ENCODE assay signal across 24 cellular contexts in the genomic region with DNA sequence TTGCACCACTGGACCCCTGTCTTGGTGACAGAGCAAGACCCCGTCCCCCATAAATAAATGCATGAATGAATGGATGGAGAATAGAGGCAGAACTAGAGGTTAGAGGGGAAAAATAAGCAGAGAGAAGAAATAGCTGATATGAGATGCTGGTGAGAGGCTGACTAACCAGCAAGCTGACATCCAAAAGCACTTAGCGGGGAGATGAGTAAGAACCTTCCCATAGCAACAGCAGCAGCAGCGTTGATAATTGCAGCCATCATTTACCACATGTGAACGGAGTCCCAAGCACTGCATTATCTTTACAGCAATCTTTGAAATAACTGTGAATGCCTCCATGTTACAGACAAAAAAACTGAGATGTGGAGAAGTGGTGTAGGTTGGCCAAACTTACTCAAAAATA.
A peak's percentile ranks its signal among the peaks of the same experiment; 100 is the strongest.
DNase-seq lines count a peak whose midpoint lies in the region; ATAC-seq, FAIRE-seq and TF ChIP-seq lines count a peak whose summit lies in the region.
"Had no signal": no experiment of that assay in that cellular context is flagged by ENCODE, and none has a peak within 500 bp of the region (broad histone marks: within the 10 kb centered on the region; RNA-seq: fewer than 3 reads in every experiment).

No MANE protein-coding gene starts in this region.

- no peak overlapping the region for H3K4me3 ChIP-seq in astrocyte of the spinal cord (ENCODE audit: low read depth, low read length)
- H3K4me3 ChIP-seq: BLaER1, K562, MG63 had no signal

- ATAC-seq in HG03175 (IDR thresholded peaks at IDR 0.05; ENCODE audit: unreplicated experiment): no peak
- ATAC-seq: K562 had no signal

- in situ Hi-C loops in astrocyte of the spinal cord (cut with HindIII; ENCODE audit: low sequenced_read_pairs): no loop called here

- FAIRE-seq in urothelium cell line (lab: Jason Lieb, UNC): peak; percentile 5
- FAIRE-seq: GM12892, H54, HTR-8/SVneo, K562 had no signal

- DNase-seq in DMS153 (lab: John Stamatoyannopoulos, UW) (peak; percentile 30), DMS153 treated with DMSO at 0.1 percent for 48 hours (lab: John Stamatoyannopoulos, UW; ENCODE audit: unreplicated experiment) (no peak), NCI-H748 (lab: John Stamatoyannopoulos, UW; ENCODE audit: unreplicated experiment) (peak; percentile 58), astrocyte of the spinal cord (ENCODE audit: low read depth, low spot score) (peak; percentile 70), urothelium cell line (ENCODE audit: low spot score) (no peak), NCI-H1930 (lab: John Stamatoyannopoulos, UW) (no peak), COR-L47 (lab: John Stamatoyannopoulos, UW) (no peak)
- DNase-seq: ACHN; CD4-positive, CD25-positive, alpha-beta regulatory T cell; DND-41; Kasumi-1; MG63; NCI-H1105 treated with DMSO at 0.1 percent for 48 hours; NCI-H146; NCI-H2081; NCI-H524; SHP77 treated with DMSO at 0.1 percent for 48 hours; T-helper 1 cell had no signal

- no peak for TF ChIP-seq CTCF in astrocyte of the spinal cord (IDR thresholded peaks at IDR 0.05; ENCODE audit: low read depth, low read length)

Comparison
In these comparisons a context has a peak if more than half of its experiments do, and no peak if none do; other contexts are left out.
1. DNase-seq: peak in DMS153 (single experiment), NCI-H748 (single experiment) and astrocyte of the spinal cord (single experiment); none in DMS153 treated with DMSO at 0.1 percent for 48 hours (single experiment), urothelium cell line (single experiment), NCI-H1930 (0 of 2) and COR-L47 (single experiment).